ENCODE assay signal across 19 cellular contexts in genomic region chr6:142306736-142307135, GRCh38. TPM values are rescaled to one million over a fixed set of nuclear protein-coding genes. Genes with fewer than 3 reads are reported as not detected.
A peak's percentile ranks its signal among the peaks of the same experiment; 100 is the strongest.
DNase-seq lines count a peak whose midpoint lies in the region; ATAC-seq, FAIRE-seq and TF ChIP-seq lines count a peak whose summit lies in the region.
"Had no signal": no experiment of that assay in that cellular context is flagged by ENCODE, and none has a peak within 500 bp of the region (broad histone marks: within the 10 kb centered on the region; RNA-seq: fewer than 3 reads in every experiment).

No MANE protein-coding gene starts in this region.

- H3K4me1 ChIP-seq in A549 = peaks cover 69% of the 10 kb centered on the region
- peaks cover 22% of the 10 kb centered on the region for H3K4me1 ChIP-seq in mesodermal cell (ENCODE audit: control insufficient read depth, insufficient read depth, low read length, poor library complexity, severe bottlenecking)
- H3K4me1 ChIP-seq in gastrocnemius medialis = no peaks in the 10 kb centered on the region
- H3K4me1 ChIP-seq: Peyer's patch had no signal

- H3K9me3 Mint-ChIP-seq in WTC11 = no peaks in the 10 kb centered on the region

- DNase-seq in A549 (ENCODE audit: low read depth in 1 of 2, low spot score in 1 of 2) = peak in 1 of 2 experiments; percentile 51
- peak; percentile 87 for DNase-seq in LNCaP clone FGC (ENCODE audit: low read depth)
- DNase-seq in WTC11 (ENCODE audit: low spot score) = no peak
- DNase-seq in GM13977 (ENCODE audit: low spot score) = no peak
- no peak for DNase-seq in gastrocnemius medialis
- DNase-seq in mucosa of gallbladder (ENCODE audit: low spot score) = no peak
- DNase-seq: COR-L47, H7, KG1, NCI-H1048, NCI-H1436 treated with DMSO at 0.1 percent for 48 hours, NCI-H2029 treated with DMSO at 0.1 percent for 48 hours, NCI-H510A treated with DMSO at 0.1 percent for 48 hours, NCI-H82, Peyer's patch had no signal

- WGBS in A549 (ENCODE audit: missing lambda C conversion rate) = 85% methylated on average over 1 of the region's 1 CpG
- WGBS in mesodermal cell (ENCODE audit: insufficient coverage in 2 of 2), 2 experiments = 78% methylated on average over 1 of the region's 1 CpG; no CpG with 5 or more reads in 1 of the 2 experiments

- intact Hi-C loops in gastrocnemius medialis (cut with DNase I; ENCODE audit: low total_unique reads) = no loop called here

- peaks cover 9% of the 10 kb centered on the region for H3K36me3 ChIP-seq in mesodermal cell (ENCODE audit: control insufficient read depth, insufficient read depth, low read length)
- H3K36me3 ChIP-seq in gastrocnemius medialis = no peaks in the 10 kb centered on the region
- H3K36me3 ChIP-seq: Peyer's patch had no signal

- POLR2A ChIA-PET in A549 (lab: Yijun Ruan, JAX) = no interaction called here
- POLR2A ChIA-PET in WTC11 (lab: Charles Lee) = no interaction called here

- peaks cover 36% of the 10 kb centered on the region for H3K4me1 Mint-ChIP-seq in WTC11

- no peak for FAIRE-seq in A549 (lab: Jason Lieb, UNC)

- no peak for TF ChIP-seq EP300 in A549 (IDR thresholded peaks at IDR 0.05)

- ATAC-seq in A549 = peak in 1 of 2 experiments; percentile 21; a peak in 3 of 6 replicates
- no peak for ATAC-seq in WTC11
- ATAC-seq in gastrocnemius medialis = no peak
- ATAC-seq: Right ventricle myocardium inferior had no signal

- peak overlapping the region; percentile 85 for H3K4me2 ChIP-seq in A549

- no peaks in the 10 kb centered on the region for H3K36me3 Mint-ChIP-seq in WTC11

- H3K27me3 Mint-ChIP-seq in WTC11 (ENCODE audit: low read depth) = peaks cover 19% of the 10 kb centered on the region

- peak overlapping the region; percentile 81; the same call in 1 of the 3 replicates for H3K4me3 ChIP-seq in A549
- H3K4me3 ChIP-seq in LNCaP clone FGC (ENCODE audit: low read depth, low read length) = no peak overlapping the region
- H3K4me3 ChIP-seq in mesodermal cell (ENCODE audit: extremely low read depth, insufficient read depth, low read length, poor library complexity, severe bottlenecking) = no peak overlapping the region
- H3K4me3 ChIP-seq in gastrocnemius medialis = no peak overlapping the region
- H3K4me3 ChIP-seq: Peyer's patch, SK-N-MC had no signal

- TF ChIP-seq CTCF in A549 (IDR thresholded peaks at IDR 0.05) = no peak
- no peak for TF ChIP-seq CTCF in LNCaP clone FGC (IDR thresholded peaks at IDR 0.05; ENCODE audit: control insufficient read depth, extremely low read depth, insufficient read depth)
- TF ChIP-seq CTCF in WTC11 (IDR thresholded peaks at IDR 0.05) = no peak
- no peak for TF ChIP-seq CTCF in GM13977 (IDR thresholded peaks at IDR 0.05; ENCODE audit: extremely low read depth, insufficient read depth, missing control alignments)
- TF ChIP-seq CTCF in gastrocnemius medialis (IDR thresholded peaks at IDR 0.05 in 4 of 5, conservative IDR thresholded peaks at IDR 0.05 in 1 of 5) = no peak

- peaks cover 3 to 25% (median 9%) of the 10 kb centered on the region in 3 donors for H3K27me3 ChIP-seq in gastrocnemius medialis
- H3K27me3 ChIP-seq: Peyer's patch had no signal

- CTCF ChIA-PET in A549 (lab: Yijun Ruan, JAX) = interaction anchor here (0.9 kb wide), 1 partner anchor 50 kb away, joined by 3 read pairs; no protein-coding TSS in a partner anchor
- CTCF ChIA-PET in WTC11 (lab: Charles Lee) = interaction anchor here (0.9 to 1.3 kb wide), 2 partner anchors 75 to 168 kb away, joined by 3 to 5 read pairs; no protein-coding TSS in a partner anchor

- H3K27ac Mint-ChIP-seq in WTC11 = peak overlapping the region; percentile 12; the same call in 1 of the 2 replicates
- H3K27ac Mint-ChIP-seq: CD14-positive monocyte had no signal

- H3K9me3 ChIP-seq in A549 (no peaks in the 10 kb centered on the region), mesodermal cell (ENCODE audit: control insufficient read depth, low read length) (no peaks in the 10 kb centered on the region), gastrocnemius medialis (no peaks in the 10 kb centered on the region)
- H3K9me3 ChIP-seq: Peyer's patch had no signal

- no peak overlapping the region for H3K4me3 Mint-ChIP-seq in WTC11
- H3K4me3 Mint-ChIP-seq: CD14-positive monocyte had no signal

- no peak for TF ChIP-seq RAD21 in A549 (conservative IDR thresholded peaks at IDR 0.05 in 1 of 2, IDR thresholded peaks at IDR 0.05 in 1 of 2)

- in situ Hi-C loops in GM13977 (cut with MboI; ENCODE audit: low pct_unique_long_range_greater_than_20kb, low sequenced_read_pairs, unreplicated experiment) = no loop called here
- in situ Hi-C loops in gastrocnemius medialis (cut with MboI; ENCODE audit: low sequenced_read_pairs in 4 of 4) = no loop called here

- H3K27ac ChIP-seq in A549 = peak overlapping the region; percentile 75 to 97; a peak in 5 of 6 replicates
- H3K27ac ChIP-seq in mesodermal cell (ENCODE audit: low read depth, low read length, severe bottlenecking) = peak overlapping the region; percentile 72
- H3K27ac ChIP-seq in gastrocnemius medialis = no peak overlapping the region
- H3K27ac ChIP-seq: Peyer's patch, SK-N-MC had no signal

- no peak for TF ChIP-seq POLR2A in A549 (IDR thresholded peaks at IDR 0.05; ENCODE audit: low read length)
- TF ChIP-seq POLR2A in gastrocnemius medialis (IDR thresholded peaks at IDR 0.05) = no peak

TF ChIP-seq in A549, 52 proteins besides CTCF, POLR2A, EP300 and RAD21:
- TF ChIP-seq NR3C1 (IDR thresholded peaks at IDR 0.05) (no peak), MAFK (IDR thresholded peaks at IDR 0.05; ENCODE audit: partially characterized antibody) (no peak), CHD4 (IDR thresholded peaks at IDR 0.05; ENCODE audit: borderline replicate concordance) (no peak), ZNF302 (CRISPR knock-in tag; IDR thresholded peaks at IDR 0.05) (no peak), SREBF2 (IDR thresholded peaks at IDR 0.05) (no peak), ZC3H11A (IDR thresholded peaks at IDR 0.05) (no peak), RFX5 (IDR thresholded peaks at IDR 0.05) (no peak), GATA3 (IDR thresholded peaks at IDR 0.05; ENCODE audit: borderline replicate concordance) (peak; percentile 44; the same call in 1 of the 2 replicates), EHMT2 (IDR thresholded peaks at IDR 0.05; ENCODE audit: low read depth) (no peak)

TF ChIP-seq in WTC11, 78 proteins besides CTCF, POLR2A, EP300 and RAD21:
- no peak for TF ChIP-seq AFF4 (CRISPR knock-in tag; IDR thresholded peaks at IDR 0.05; ENCODE audit: borderline replicate concordance)
- TF ChIP-seq TEAD1 (CRISPR knock-in tag; IDR thresholded peaks at IDR 0.05) = no peak

RNA-seq across cellular contexts. Expression of gene ADGRG6, which starts 4.9 kb away (rescaled TPM):
- polyA plus RNA-seq in A549 (2011; rRNA removed) (176 and 181 TPM in 2 replicates), A549 (2017; fragmentation: RNase III; extraction: RNeasy Plus Mini Kit Qiagen cat#74134 plus additional on column Dnase treatment) (53.9 to 61.1 TPM (median 55.4 TPM) in 3 replicates)
- polyA plus RNA-seq in A549 (2012; cell fraction: cytosol; rRNA removed) = 34.3 and 35.0 TPM in 2 replicates
- polyA plus RNA-seq in A549 (2012; cell fraction: nucleus; rRNA removed) = 42.9 and 53.7 TPM in 2 replicates
- polyA minus RNA-seq in A549 (2011; rRNA and poly(A)+ RNA removed) = 202 and 259 TPM in 2 replicates
- total RNA-seq in WTC11 (2021) (3.3 to 6.1 TPM (median 5.3 TPM) in 3 replicates), gastrocnemius medialis (1 to 10 TPM; 1.5 to 6.0 (median 3.2) TPM), mucosa of gallbladder (13.9 TPM)
- 99.8 TPM for polyA plus RNA-seq in mesodermal cell (2013, experiment 1 of 2)
- polyA plus RNA-seq in mesodermal cell (2013, experiment 2 of 2) = 97.2 TPM

Comparison
In these comparisons a context has a peak if more than half of its experiments do, and no peak if none do; other contexts are left out.
1. H3K27ac ChIP-seq: peak in A549 (2 of 2) and mesodermal cell (single experiment); none in gastrocnemius medialis (0 of 4).